Comparison of ENCODE assay signal across 1 cellular context in genomic region chr17:57914274-57915147, GRCh38.
TF ChIP-seq lines count a peak whose summit lies in the region.

No MANE protein-coding gene starts in this region.

TF ChIP-seq in A549, 52 proteins besides CTCF, POLR2A, EP300 and RAD21 (continued from another document):
- TF ChIP-seq, protein P1, sequence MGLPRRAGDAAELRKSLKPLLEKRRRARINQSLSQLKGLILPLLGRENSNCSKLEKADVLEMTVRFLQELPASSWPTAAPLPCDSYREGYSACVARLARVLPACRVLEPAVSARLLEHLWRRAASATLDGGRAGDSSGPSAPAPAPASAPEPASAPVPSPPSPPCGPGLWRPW (IDR thresholded peaks at IDR 0.05), result no peak
- no peak for TF ChIP-seq TFCP2L1 (CRISPR knock-in tag; IDR thresholded peaks at IDR 0.05)
- TF ChIP-seq ZSCAN20 (CRISPR knock-in tag; IDR thresholded peaks at IDR 0.05), result no peak
- TF ChIP-seq FOSL2 (IDR thresholded peaks at IDR 0.05), result no peak
- no peak for TF ChIP-seq FOSL2 (CRISPR knock-in tag; IDR thresholded peaks at IDR 0.05)
- no peak for TF ChIP-seq PHF8 (IDR thresholded peaks at IDR 0.05; ENCODE audit: borderline replicate concordance, low read depth)
- TF ChIP-seq KDM1A (IDR thresholded peaks at IDR 0.05; ENCODE audit: low read depth), result no peak
- no peak for TF ChIP-seq CBX8 (IDR thresholded peaks at IDR 0.05)
- TF ChIP-seq RNF2 (IDR thresholded peaks at IDR 0.05; ENCODE audit: borderline replicate concordance, low read depth), result no peak
